Comparison of ENCODE assay signal across 3 cellular contexts in genomic region chr22:47342446-47342845, GRCh38.
"Had no signal": no experiment of that assay in that cellular context is flagged by ENCODE, and none has a peak within 500 bp of the region (broad histone marks: within the 10 kb centered on the region; RNA-seq: fewer than 3 reads in every experiment).

No MANE protein-coding gene starts in this region.

- H3K4me3 ChIP-seq: GM12878 had no signal

- DNase-seq: GDM1, GF-D8 had no signal
